Comparison of ENCODE assay signal across 19 cellular contexts in the genomic region with DNA sequence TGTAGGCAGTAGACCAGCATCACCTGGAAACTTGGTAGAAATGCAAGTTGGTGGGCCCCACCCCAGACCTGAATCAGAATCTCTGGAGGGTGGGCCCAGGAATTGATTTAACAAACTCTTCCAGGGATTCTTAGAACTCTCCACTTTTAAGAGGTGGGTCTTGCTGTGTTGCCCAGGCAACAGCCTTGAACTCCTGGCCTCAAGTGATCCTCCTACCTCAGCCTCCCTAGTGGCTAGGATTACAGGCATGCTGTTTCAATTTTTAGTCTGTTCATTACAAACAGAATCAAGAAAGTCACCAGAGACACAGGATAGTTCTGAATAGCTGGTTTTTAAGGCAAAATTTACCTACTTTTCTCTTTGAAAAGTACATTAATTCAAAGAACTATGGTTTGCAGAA. TPM values are rescaled to one million over a fixed set of nuclear protein-coding genes. Genes with fewer than 3 reads are reported as not detected.
DNase-seq lines count a peak whose midpoint lies in the region; ATAC-seq and TF ChIP-seq lines count a peak whose summit lies in the region.
"Had no signal": no experiment of that assay in that cellular context is flagged by ENCODE, and none has a peak within 500 bp of the region (broad histone marks: within the 10 kb centered on the region; RNA-seq: fewer than 3 reads in every experiment).

No MANE protein-coding gene starts in this region.

- POLR2A ChIA-PET in CD8-positive, alpha-beta T cell (lab: Charles Lee) = no interaction called here
- POLR2A ChIA-PET in WTC11 (lab: Charles Lee) = no interaction called here

- H3K36me3 Mint-ChIP-seq in CD8-positive, alpha-beta T cell = peaks cover 23% of the 10 kb centered on the region
- no peaks in the 10 kb centered on the region for H3K36me3 Mint-ChIP-seq in WTC11
- peaks cover 20% of the 10 kb centered on the region for H3K36me3 Mint-ChIP-seq in endodermal cell (ENCODE audit: low read depth)
- peaks cover 4% of the 10 kb centered on the region for H3K36me3 Mint-ChIP-seq in type B pancreatic cell

- no peak overlapping the region for H3K4me3 ChIP-seq in CD8-positive, alpha-beta T cell (ENCODE audit: low read depth, low read length)
- H3K4me3 ChIP-seq in endodermal cell (ENCODE audit: low read length) (no peak overlapping the region), thyroid gland (replicated peaks in 1 of 3) (no peak overlapping the region)
- H3K4me3 ChIP-seq: GM23248 had no signal

- no peaks in the 10 kb centered on the region for H3K9me3 ChIP-seq in CD8-positive, alpha-beta T cell (ENCODE audit: low read length)
- no peaks in the 10 kb centered on the region for H3K9me3 ChIP-seq in endodermal cell (ENCODE audit: control insufficient read depth, low read length)
- no peaks in the 10 kb centered on the region for H3K9me3 ChIP-seq in thyroid gland

- no peak for ATAC-seq in CD8-positive, alpha-beta T cell
- no peak for ATAC-seq in WTC11

- no peak for TF ChIP-seq POLR2A in thyroid gland (IDR thresholded peaks at IDR 0.05)

- DNase-seq in CD8-positive, alpha-beta T cell = no peak
- DNase-seq in WTC11 (ENCODE audit: low spot score) (no peak), endodermal cell (peak; percentile 14), NCI-H187 (lab: John Stamatoyannopoulos, UW) (no peak), thyroid gland (no peak), type B pancreatic cell (ENCODE audit: extremely low spot score, unreplicated experiment) (no peak)
- DNase-seq: C1 segment of cervical spinal cord; CD4-positive, CD25-positive, alpha-beta regulatory T cell; CD8-positive, alpha-beta memory T cell; DMS 273 treated with DMSO at 0.1 percent for 48 hours; DMS53; DMS79 treated with DMSO at 0.1 percent for 48 hours; GF-D8; GM23248; H7; HCEC 1CT had no signal

- no peaks in the 10 kb centered on the region for H3K27me3 Mint-ChIP-seq in CD8-positive, alpha-beta T cell (ENCODE audit: low read depth)
- H3K27me3 Mint-ChIP-seq in WTC11 (ENCODE audit: low read depth) (no peaks in the 10 kb centered on the region), endodermal cell (ENCODE audit: insufficient read depth) (no peaks in the 10 kb centered on the region), type B pancreatic cell (no peaks in the 10 kb centered on the region)
- H3K27me3 Mint-ChIP-seq: CD4-positive, CD25-positive, alpha-beta regulatory T cell; CD8-positive, alpha-beta memory T cell had no signal

- H3K4me3 Mint-ChIP-seq in CD8-positive, alpha-beta T cell = no peak overlapping the region
- H3K4me3 Mint-ChIP-seq in WTC11 (no peak overlapping the region), endodermal cell (no peak overlapping the region), type B pancreatic cell (no peak overlapping the region)
- H3K4me3 Mint-ChIP-seq: CD4-positive, CD25-positive, alpha-beta regulatory T cell; CD8-positive, alpha-beta memory T cell had no signal

- no peaks in the 10 kb centered on the region for H3K4me1 ChIP-seq in CD8-positive, alpha-beta T cell (ENCODE audit: insufficient read depth, low read length)
- H3K4me1 ChIP-seq in endodermal cell (ENCODE audit: control insufficient read depth, insufficient read depth, low read length) (peaks cover 11% of the 10 kb centered on the region), thyroid gland (no peaks in the 10 kb centered on the region)

- intact Hi-C loops in CD8-positive, alpha-beta T cell (cut with DNase I, micrococcal nuclease) = no loop called here
- intact Hi-C loops in thyroid gland (cut with DNase I) = no loop called here

- TF ChIP-seq CTCF in CD8-positive, alpha-beta T cell (IDR thresholded peaks at IDR 0.05) = no peak
- TF ChIP-seq CTCF in WTC11 (IDR thresholded peaks at IDR 0.05) (no peak), endodermal cell (conservative IDR thresholded peaks at IDR 0.05) (no peak), thyroid gland (IDR thresholded peaks at IDR 0.05) (no peak), type B pancreatic cell (conservative IDR thresholded peaks at IDR 0.05) (no peak)

- CTCF ChIA-PET in CD8-positive, alpha-beta T cell (lab: Charles Lee) = no interaction called here
- CTCF ChIA-PET in WTC11 (lab: Charles Lee) = no interaction called here

- H3K27ac Mint-ChIP-seq in CD8-positive, alpha-beta T cell = peak overlapping the region; percentile 18
- H3K27ac Mint-ChIP-seq in WTC11 = no peak overlapping the region
- no peak overlapping the region for H3K27ac Mint-ChIP-seq in endodermal cell
- H3K27ac Mint-ChIP-seq in type B pancreatic cell = no peak overlapping the region

- H3K36me3 ChIP-seq in CD8-positive, alpha-beta T cell (ENCODE audit: insufficient read depth, low read length) = no peaks in the 10 kb centered on the region
- H3K36me3 ChIP-seq in endodermal cell (ENCODE audit: control insufficient read depth, insufficient read depth, low read length) (peaks cover 37% of the 10 kb centered on the region), thyroid gland (no peaks in the 10 kb centered on the region)

- H3K27me3 ChIP-seq in CD8-positive, alpha-beta T cell (ENCODE audit: insufficient read depth, low read length) = no peaks in the 10 kb centered on the region
- H3K27me3 ChIP-seq in endodermal cell (ENCODE audit: control insufficient read depth, insufficient read depth, low read length, poor library complexity, severe bottlenecking) (no peaks in the 10 kb centered on the region), thyroid gland (no peaks in the 10 kb centered on the region)

- no peak overlapping the region for H3K27ac ChIP-seq in CD8-positive, alpha-beta T cell (ENCODE audit: low read depth, low read length)
- H3K27ac ChIP-seq in endodermal cell (ENCODE audit: low read depth, low read length) (no peak overlapping the region), thyroid gland (no peak overlapping the region)
- H3K27ac ChIP-seq: GM23248 had no signal

- H3K9me3 Mint-ChIP-seq in CD8-positive, alpha-beta T cell = no peaks in the 10 kb centered on the region
- H3K9me3 Mint-ChIP-seq in WTC11 (no peaks in the 10 kb centered on the region), endodermal cell (no peaks in the 10 kb centered on the region), type B pancreatic cell (no peaks in the 10 kb centered on the region)
- H3K9me3 Mint-ChIP-seq: CD8-positive, alpha-beta memory T cell had no signal

- H3K4me1 Mint-ChIP-seq in CD8-positive, alpha-beta T cell (ENCODE audit: low read depth) = no peaks in the 10 kb centered on the region
- no peaks in the 10 kb centered on the region for H3K4me1 Mint-ChIP-seq in WTC11
- peaks cover 24% of the 10 kb centered on the region for H3K4me1 Mint-ChIP-seq in endodermal cell
- H3K4me1 Mint-ChIP-seq in type B pancreatic cell (ENCODE audit: unreplicated experiment) = peaks cover 5% of the 10 kb centered on the region
- H3K4me1 Mint-ChIP-seq: CD8-positive, alpha-beta memory T cell had no signal

- no peak overlapping the region for H3K9ac ChIP-seq in endodermal cell (ENCODE audit: extremely low read depth, low read length, poor library complexity, severe bottlenecking)
- H3K9ac ChIP-seq: GM23248 had no signal

TF ChIP-seq in WTC11, 78 proteins besides CTCF, POLR2A, EP300 and RAD21:
- no peak for TF ChIP-seq CBFB (CRISPR knock-in tag; IDR thresholded peaks at IDR 0.05; ENCODE audit: low read depth)
- TF ChIP-seq GRHL2 (CRISPR knock-in tag; IDR thresholded peaks at IDR 0.05; ENCODE audit: insufficient replicate concordance, severe bottlenecking) = no peak
- TF ChIP-seq GTF2I (CRISPR knock-in tag; conservative IDR thresholded peaks at IDR 0.05) = 0 out of 2 replicates have a peak, but pooled peaks have one; percentile 4
- TF ChIP-seq, protein P1, sequence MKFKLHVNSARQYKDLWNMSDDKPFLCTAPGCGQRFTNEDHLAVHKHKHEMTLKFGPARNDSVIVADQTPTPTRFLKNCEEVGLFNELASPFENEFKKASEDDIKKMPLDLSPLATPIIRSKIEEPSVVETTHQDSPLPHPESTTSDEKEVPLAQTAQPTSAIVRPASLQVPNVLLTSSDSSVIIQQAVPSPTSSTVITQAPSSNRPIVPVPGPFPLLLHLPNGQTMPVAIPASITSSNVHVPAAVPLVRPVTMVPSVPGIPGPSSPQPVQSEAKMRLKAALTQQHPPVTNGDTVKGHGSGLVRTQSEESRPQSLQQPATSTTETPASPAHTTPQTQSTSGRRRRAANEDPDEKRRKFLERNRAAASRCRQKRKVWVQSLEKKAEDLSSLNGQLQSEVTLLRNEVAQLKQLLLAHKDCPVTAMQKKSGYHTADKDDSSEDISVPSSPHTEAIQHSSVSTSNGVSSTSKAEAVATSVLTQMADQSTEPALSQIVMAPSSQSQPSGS (CRISPR knock-in tag; IDR thresholded peaks at IDR 0.05; ENCODE audit: borderline replicate concordance, low read depth) = no peak
- TF ChIP-seq, protein P2, sequence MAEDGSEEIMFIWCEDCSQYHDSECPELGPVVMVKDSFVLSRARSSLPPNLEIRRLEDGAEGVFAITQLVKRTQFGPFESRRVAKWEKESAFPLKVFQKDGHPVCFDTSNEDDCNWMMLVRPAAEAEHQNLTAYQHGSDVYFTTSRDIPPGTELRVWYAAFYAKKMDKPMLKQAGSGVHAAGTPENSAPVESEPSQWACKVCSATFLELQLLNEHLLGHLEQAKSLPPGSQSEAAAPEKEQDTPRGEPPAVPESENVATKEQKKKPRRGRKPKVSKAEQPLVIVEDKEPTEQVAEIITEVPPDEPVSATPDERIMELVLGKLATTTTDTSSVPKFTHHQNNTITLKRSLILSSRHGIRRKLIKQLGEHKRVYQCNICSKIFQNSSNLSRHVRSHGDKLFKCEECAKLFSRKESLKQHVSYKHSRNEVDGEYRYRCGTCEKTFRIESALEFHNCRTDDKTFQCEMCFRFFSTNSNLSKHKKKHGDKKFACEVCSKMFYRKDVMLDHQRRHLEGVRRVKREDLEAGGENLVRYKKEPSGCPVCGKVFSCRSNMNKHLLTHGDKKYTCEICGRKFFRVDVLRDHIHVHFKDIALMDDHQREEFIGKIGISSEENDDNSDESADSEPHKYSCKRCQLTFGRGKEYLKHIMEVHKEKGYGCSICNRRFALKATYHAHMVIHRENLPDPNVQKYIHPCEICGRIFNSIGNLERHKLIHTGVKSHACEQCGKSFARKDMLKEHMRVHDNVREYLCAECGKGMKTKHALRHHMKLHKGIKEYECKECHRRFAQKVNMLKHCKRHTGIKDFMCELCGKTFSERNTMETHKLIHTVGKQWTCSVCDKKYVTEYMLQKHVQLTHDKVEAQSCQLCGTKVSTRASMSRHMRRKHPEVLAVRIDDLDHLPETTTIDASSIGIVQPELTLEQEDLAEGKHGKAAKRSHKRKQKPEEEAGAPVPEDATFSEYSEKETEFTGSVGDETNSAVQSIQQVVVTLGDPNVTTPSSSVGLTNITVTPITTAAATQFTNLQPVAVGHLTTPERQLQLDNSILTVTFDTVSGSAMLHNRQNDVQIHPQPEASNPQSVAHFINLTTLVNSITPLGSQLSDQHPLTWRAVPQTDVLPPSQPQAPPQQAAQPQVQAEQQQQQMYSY (CRISPR knock-in tag; IDR thresholded peaks at IDR 0.05) = no peak
- peak; percentile 48; the same call in 1 of the 2 replicates for TF ChIP-seq ZNF121 (CRISPR knock-in tag; IDR thresholded peaks at IDR 0.05)
- no peak for TF ChIP-seq FOXK1 (CRISPR knock-in tag; IDR thresholded peaks at IDR 0.05)
TF ChIP-seq in WTC11: peak in this region for 2.

RNA-seq across cellular contexts. Expression of a gene that starts 31.2 kb away (rescaled TPM):
- total RNA-seq in CD8-positive, alpha-beta T cell = 1 to 10 TPM; 1.3 to 1.4 TPM
- 0.25 to 0.52 TPM (median 0.41 TPM) in 3 replicates for total RNA-seq in WTC11 (2021)
- under 1 TPM in 1 of 2 donors, not detected in 1; 0.55 TPM for total RNA-seq in endodermal cell
- not detected for polyA plus RNA-seq in endodermal cell (2013, experiment 1 of 2)
- polyA plus RNA-seq in endodermal cell (2013, experiment 2 of 2) = not detected
- total RNA-seq in thyroid gland = 1 to 10 TPM; 3.5 to 9.8 (median 4.5) TPM
- total RNA-seq in type B pancreatic cell (ENCODE audit: low replicate concordance) = 0.68 and 2.2 TPM in 2 replicates
- total RNA-seq: A673, G401, GM23248, H1 had no signal
- polyA plus RNA-seq: H1 had no signal
